33 cellular contexts compared by ENCODE assay signal in the genomic region with DNA sequence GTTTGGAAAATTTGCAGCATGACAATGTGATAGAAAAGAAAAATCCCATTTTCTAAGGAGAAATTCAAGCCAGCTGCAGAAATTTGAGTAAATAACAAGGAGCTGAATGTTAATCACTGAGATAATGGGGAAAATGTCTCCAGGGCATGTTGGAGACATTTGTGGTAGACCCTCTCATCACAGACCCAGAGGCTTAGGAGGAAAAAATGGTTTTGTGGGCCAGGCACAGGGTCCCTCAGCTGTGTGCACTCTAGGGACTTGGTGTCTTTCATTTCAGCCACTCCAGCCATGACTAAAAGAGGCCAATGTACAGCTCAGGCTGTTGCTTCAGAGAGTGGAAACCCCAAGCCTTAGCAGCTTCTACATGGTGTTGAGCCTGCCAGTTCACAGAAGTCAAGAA.
"Had no signal": no experiment of that assay in that cellular context is flagged by ENCODE, and none has a peak within 500 bp of the region (broad histone marks: within the 10 kb centered on the region; RNA-seq: fewer than 3 reads in every experiment).

No MANE protein-coding gene starts in this region.

- DNase-seq: activated effector memory CD4-positive, alpha-beta T cell treated with anti-CD3 and anti-CD28 coated beads, Interleukin-2, amount 50 U/mL, for 16 hours; activated effector memory CD4-positive, alpha-beta T cell treated with Interleukin-2 at 50 U/mL for 16 hours; activated gamma-delta T cell; activated gamma-delta T cell treated with Interleukin-2 at 50 U/mL for 16 hours; activated naive CD4-positive, alpha-beta T cell; activated naive CD4-positive, alpha-beta T cell treated with anti-CD3 and anti-CD28 coated beads for 36 hours; activated naive CD4-positive, alpha-beta T cell treated with anti-CD3 and anti-CD28 coated beads, Interleukin-2, amount 10 ng/mL, durations not matched to agents 7 days and 5 days; activated naive CD4-positive, alpha-beta T cell treated with anti-CD3 and anti-CD28 coated beads, Interleukin-2, amount 50 U/mL, for 16 hours; activated naive CD4-positive, alpha-beta T cell treated with Interleukin-2 at 50 U/mL for 16 hours; activated naive CD8-positive, alpha-beta T cell treated with anti-CD3 and anti-CD28 coated beads for 36 hours; activated naive CD8-positive, alpha-beta T cell treated with anti-CD3 and anti-CD28 coated beads, Interleukin-2, amount 10 ng/mL, durations not matched to agents 7 days and 5 days; activated naive CD8-positive, alpha-beta T cell treated with anti-CD3 and anti-CD28 coated beads, Interleukin-2, amount 50 U/mL, for 24 hours; activated T-cell treated with anti-CD3 and anti-CD28 coated beads, Interleukin-2, amount 50 U/mL, for 4 hours; activated T-cell treated with anti-CD3 and anti-CD28 coated beads, Interleukin-2, amount 50 U/mL, for 48 hours; activated T-cell treated with anti-CD3 and anti-CD28 coated beads, Interleukin-2, amount 50 U/mL, for 72 hours; adrenal gland; amniotic stem cell; amygdala; anterior cingulate cortex; aorta; body of pancreas; brain microvascular endothelial cell; caudate nucleus; central memory CD4-positive, alpha-beta T cell; cerebellar nuclear complex had no signal

- H3K4me3 ChIP-seq: adrenal gland, ascending aorta, body of pancreas, breast epithelium, cardiac muscle cell had no signal

- H3K36me3 ChIP-seq: adrenal gland, ascending aorta, brain microvascular endothelial cell, breast epithelium, cardiac muscle cell had no signal

- H3K4me1 ChIP-seq: adrenal gland, ascending aorta, body of pancreas, breast epithelium had no signal

- H3K9me3 ChIP-seq: adrenal gland, ascending aorta, body of pancreas had no signal

- H3K27ac ChIP-seq: adrenal gland, ascending aorta, body of pancreas, brain microvascular endothelial cell, breast epithelium, cardiac muscle cell had no signal

- ATAC-seq: activated naive CD4-positive, alpha-beta T cell treated with anti-CD3 and anti-CD28 coated beads, Interleukin-2, amount 50 U/mL, for 72 hours; activated naive CD8-positive, alpha-beta T cell treated with anti-CD3 and anti-CD28 coated beads, Interleukin-2, amount 50 U/mL, for 24 hours; activated T-cell treated with anti-CD3 and anti-CD28 coated beads, Interleukin-2, amount 50 U/mL, for 4 hours; activated T-cell treated with anti-CD3 and anti-CD28 coated beads, Interleukin-2, amount 50 U/mL, for 72 hours; activated T-helper 17 cell treated with anti-CD3 and anti-CD28 coated beads, Interleukin-2, amount 50 U/mL, for 72 hours; body of pancreas had no signal

- H3K27me3 ChIP-seq: adrenal gland, ascending aorta, body of pancreas, brain microvascular endothelial cell, breast epithelium, cardiac muscle cell had no signal

- FAIRE-seq: astrocyte, bronchial epithelial cell, colon had no signal
